Comparison of ENCODE assay signal across 9 cellular contexts in genomic region chr12:57888407-57889157, GRCh38. TPM values are rescaled to one million over a fixed set of nuclear protein-coding genes. Genes with fewer than 3 reads are reported as not detected.
A peak's percentile ranks its signal among the peaks of the same experiment; 100 is the strongest.
DNase-seq lines count a peak whose midpoint lies in the region; ATAC-seq and TF ChIP-seq lines count a peak whose summit lies in the region.
"Had no signal": no experiment of that assay in that cellular context is flagged by ENCODE, and none has a peak within 500 bp of the region (broad histone marks: within the 10 kb centered on the region; RNA-seq: fewer than 3 reads in every experiment).

No MANE protein-coding gene starts in this region.

- peaks cover 27% of the 10 kb centered on the region for H3K4me1 ChIP-seq in HUES6 (ENCODE audit: control insufficient read depth, insufficient read depth, low read length)
- H3K4me1 ChIP-seq in urinary bladder (ENCODE audit: insufficient read depth), result peaks cover 4% of the 10 kb centered on the region

- H3K9ac ChIP-seq in HUES6 (ENCODE audit: low read length), result no peak overlapping the region

- H3K36me3 ChIP-seq in HUES6 (ENCODE audit: control insufficient read depth, insufficient read depth, low read length), result no peaks in the 10 kb centered on the region
- no peaks in the 10 kb centered on the region for H3K36me3 ChIP-seq in urinary bladder (ENCODE audit: insufficient read depth)
- H3K36me3 ChIP-seq: cardiac muscle cell had no signal

- DNase-seq in AG10803 (ENCODE audit: low read depth), result peak; percentile 65
- DNase-seq in RPMI8226, result peak; percentile 72
- peak; percentile 39 for DNase-seq in dedifferentiated amniotic fluid mesenchymal stem cell (ENCODE audit: extremely low spot score)
- peak; percentile 44 for DNase-seq in midbrain (lab: John Stamatoyannopoulos, UW)

- no peak overlapping the region for H3K27ac ChIP-seq in HUES6 (ENCODE audit: low read depth, low read length)
- H3K27ac ChIP-seq in urinary bladder (ENCODE audit: low read depth), result peak overlapping the region; percentile 92

- no peak for TF ChIP-seq CTCF in AG10803 (conservative IDR thresholded peaks at IDR 0.05; ENCODE audit: low read length)

- H3K27me3 ChIP-seq in HUES6 (ENCODE audit: control insufficient read depth, insufficient read depth, low read length), result no peaks in the 10 kb centered on the region
- H3K27me3 ChIP-seq: cardiac muscle cell had no signal

- WGBS in urinary bladder, result 23% methylated on average over 15 of the region's 15 CpGs

- H3K9me3 ChIP-seq in HUES6 (ENCODE audit: control insufficient read depth, insufficient read depth, low read depth, low read length), result peaks cover 5% of the 10 kb centered on the region

- ATAC-seq in HG02870 (IDR thresholded peaks at IDR 0.05; ENCODE audit: unreplicated experiment), result no peak
- no peak for ATAC-seq in GM21717 (IDR thresholded peaks at IDR 0.05; ENCODE audit: unreplicated experiment)

- H3K4me3 ChIP-seq in AG10803 (ENCODE audit: low read length) (peak overlapping the region; percentile 50), HUES6 (ENCODE audit: low read depth, low read length) (peak overlapping the region; percentile 11; the same call in 1 of the 2 replicates), urinary bladder (ENCODE audit: low read depth, low read length) (no peak overlapping the region)
- H3K4me3 ChIP-seq: cardiac muscle cell had no signal

RNA-seq across cellular contexts. Expression of gene CTDSP2, which starts 42.1 kb away (rescaled TPM):
- 80.2 TPM for total RNA-seq in urinary bladder
- 145 TPM for polyA plus RNA-seq in urinary bladder

RNA-seq across cellular contexts. Expression of gene ATP23, which starts 52.8 kb away (rescaled TPM):
- total RNA-seq in urinary bladder, result 8.8 TPM
- polyA plus RNA-seq in urinary bladder, result 16.1 TPM
